27 cellular contexts compared by ENCODE assay signal in genomic region chr4:46793036-46793435, GRCh38.
"Had no signal": no experiment of that assay in that cellular context is flagged by ENCODE, and none has a peak within 500 bp of the region (broad histone marks: within the 10 kb centered on the region; RNA-seq: fewer than 3 reads in every experiment).

No MANE protein-coding gene starts in this region.

- H3K36me3 ChIP-seq: esophagus squamous epithelium, sigmoid colon, tibial artery, upper lobe of left lung, uterus had no signal

- H3K4me1 Mint-ChIP-seq: naive thymus-derived CD4-positive, alpha-beta T cell; nephron; stimulated activated effector memory CD8-positive, alpha-beta T cell treated with anti-CD3 and anti-CD28 coated beads, Interleukin-12 subunit alpha, Interleukin-12 subunit beta, amount 100 ng/mL, for 72 hours had no signal

- H3K9me3 ChIP-seq: esophagus squamous epithelium, sigmoid colon, testis, tibial artery, upper lobe of left lung, uterus had no signal

- DNase-seq: dermis blood vessel endothelial cell; effector memory CD4-positive, alpha-beta T cell; erythroblast; esophagus squamous epithelium; foreskin melanocyte; glutamatergic neuron; kidney; mesenchymal stem cell; midbrain; naive thymus-derived CD4-positive, alpha-beta T cell; nucleus accumbens; psoas muscle; right cardiac atrium; sigmoid colon; stimulated activated CD4-positive, alpha-beta T cell treated with anti-CD3 and anti-CD28 coated beads, Interleukin-2, amount 100 ng/mL, for 24 hours; stimulated activated CD4-positive, alpha-beta T cell treated with anti-CD3 and anti-CD28 coated beads, Interleukin-4, amount 100 ng/mL, for 24 hours; stimulated activated naive CD4-positive, alpha-beta T cell treated with Interleukin-2 at 50 U/mL for 16 hours; substantia nigra; testis; tibial artery; upper lobe of left lung; uterus had no signal

- ATAC-seq: left lobe of liver; naive thymus-derived CD4-positive, alpha-beta T cell; psoas muscle; right cardiac atrium; stimulated activated effector memory CD8-positive, alpha-beta T cell treated with anti-CD3 and anti-CD28 coated beads, Interleukin-12 subunit alpha, Interleukin-12 subunit beta, amount 100 ng/mL, for 72 hours had no signal

- H3K4me3 Mint-ChIP-seq: naive thymus-derived CD4-positive, alpha-beta T cell; nephron; stimulated activated effector memory CD8-positive, alpha-beta T cell treated with anti-CD3 and anti-CD28 coated beads, Interleukin-12 subunit alpha, Interleukin-12 subunit beta, amount 100 ng/mL, for 72 hours had no signal

- H3K27ac ChIP-seq: coronary artery, esophagus squamous epithelium, psoas muscle, sigmoid colon, testis, tibial artery, upper lobe of left lung, uterus had no signal

- H3K36me3 Mint-ChIP-seq: naive thymus-derived CD4-positive, alpha-beta T cell; stimulated activated effector memory CD8-positive, alpha-beta T cell treated with anti-CD3 and anti-CD28 coated beads, Interleukin-12 subunit alpha, Interleukin-12 subunit beta, amount 100 ng/mL, for 72 hours had no signal

- H3K4me3 ChIP-seq: coronary artery, esophagus squamous epithelium, psoas muscle, sigmoid colon, testis, tibial artery, upper lobe of left lung, uterus had no signal

- H3K27me3 ChIP-seq: esophagus squamous epithelium, sigmoid colon, testis, tibial artery, upper lobe of left lung, uterus had no signal

- H3K4me1 ChIP-seq: esophagus squamous epithelium, psoas muscle, sigmoid colon, testis, tibial artery, upper lobe of left lung, uterus had no signal

- H3K27ac Mint-ChIP-seq: naive thymus-derived CD4-positive, alpha-beta T cell; nephron; stimulated activated effector memory CD8-positive, alpha-beta T cell treated with anti-CD3 and anti-CD28 coated beads, Interleukin-12 subunit alpha, Interleukin-12 subunit beta, amount 100 ng/mL, for 72 hours had no signal

- H3K27me3 Mint-ChIP-seq: naive thymus-derived CD4-positive, alpha-beta T cell had no signal

- FAIRE-seq: endometrium, kidney had no signal
